ENCODE assay signal across 1 cellular context in the genomic region with DNA sequence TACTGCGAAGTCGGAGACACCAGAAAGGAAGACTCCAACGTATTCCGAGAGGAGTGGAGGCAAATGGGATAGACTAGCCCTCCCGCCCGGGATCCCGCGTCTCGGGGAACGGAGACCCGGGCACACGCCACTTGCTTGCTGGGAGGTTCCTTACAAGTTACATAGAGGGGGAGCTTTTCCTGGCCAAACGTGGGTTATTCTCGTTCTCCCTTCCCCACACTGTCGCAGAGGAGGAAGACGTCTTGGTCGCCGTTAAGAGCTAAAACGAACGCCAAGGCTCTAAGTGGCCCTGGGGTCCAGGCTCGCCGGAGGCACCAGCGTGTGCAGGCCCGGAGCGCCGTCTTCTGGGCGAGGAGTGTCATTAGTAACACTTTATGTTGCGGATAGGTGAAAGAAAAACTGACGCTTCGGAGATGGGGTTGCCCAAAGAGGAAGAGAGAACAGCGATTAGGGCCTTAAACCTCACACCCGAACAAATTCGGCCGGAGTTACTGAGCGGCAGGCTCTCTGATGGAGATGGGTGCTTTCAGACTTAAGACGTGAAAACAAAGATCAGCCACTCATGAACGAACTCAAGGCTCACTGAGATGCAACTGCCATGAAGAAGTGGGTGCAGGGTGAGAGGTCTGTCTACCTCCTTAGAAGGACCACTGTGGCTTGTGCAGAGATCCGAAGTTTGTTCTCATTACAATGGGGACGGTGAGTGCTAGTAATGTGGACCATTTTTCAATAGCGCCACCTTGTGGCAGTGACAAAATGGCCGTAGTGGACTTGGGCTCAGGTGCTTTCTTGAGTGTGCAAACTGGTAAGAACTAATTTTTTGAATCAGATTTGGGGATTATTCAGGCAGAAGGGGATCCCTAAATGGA.
TF ChIP-seq lines count a peak whose summit lies in the region.

No MANE protein-coding gene starts in this region.

TF ChIP-seq in K562, 482 proteins besides CTCF, POLR2A, EP300 and RAD21 (continued from another document and continues in another):
- TF ChIP-seq, protein P1, sequence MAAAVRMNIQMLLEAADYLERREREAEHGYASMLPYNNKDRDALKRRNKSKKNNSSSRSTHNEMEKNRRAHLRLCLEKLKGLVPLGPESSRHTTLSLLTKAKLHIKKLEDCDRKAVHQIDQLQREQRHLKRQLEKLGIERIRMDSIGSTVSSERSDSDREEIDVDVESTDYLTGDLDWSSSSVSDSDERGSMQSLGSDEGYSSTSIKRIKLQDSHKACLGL (CRISPR knock-in tag; IDR thresholded peaks at IDR 0.05; ENCODE audit: borderline replicate concordance, poor library complexity, severe bottlenecking): no peak
- TF ChIP-seq, protein P2, sequence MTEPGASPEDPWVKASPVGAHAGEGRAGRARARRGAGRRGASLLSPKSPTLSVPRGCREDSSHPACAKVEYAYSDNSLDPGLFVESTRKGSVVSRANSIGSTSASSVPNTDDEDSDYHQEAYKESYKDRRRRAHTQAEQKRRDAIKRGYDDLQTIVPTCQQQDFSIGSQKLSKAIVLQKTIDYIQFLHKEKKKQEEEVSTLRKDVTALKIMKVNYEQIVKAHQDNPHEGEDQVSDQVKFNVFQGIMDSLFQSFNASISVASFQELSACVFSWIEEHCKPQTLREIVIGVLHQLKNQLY (CRISPR knock-in tag; conservative IDR thresholded peaks at IDR 0.05): no peak
- TF ChIP-seq, protein P3, sequence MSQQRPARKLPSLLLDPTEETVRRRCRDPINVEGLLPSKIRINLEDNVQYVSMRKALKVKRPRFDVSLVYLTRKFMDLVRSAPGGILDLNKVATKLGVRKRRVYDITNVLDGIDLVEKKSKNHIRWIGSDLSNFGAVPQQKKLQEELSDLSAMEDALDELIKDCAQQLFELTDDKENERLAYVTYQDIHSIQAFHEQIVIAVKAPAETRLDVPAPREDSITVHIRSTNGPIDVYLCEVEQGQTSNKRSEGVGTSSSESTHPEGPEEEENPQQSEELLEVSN (IDR thresholded peaks at IDR 0.05; ENCODE audit: borderline replicate concordance in 1 of 2, extremely low read depth in 1 of 2, insufficient read depth in 1 of 2, insufficient read length in 1 of 2, low read depth in 1 of 2, low read length in 1 of 2, poor library complexity in 1 of 2, severe bottlenecking in 1 of 2): peak in 1 of 2 experiments; percentile 3
- TF ChIP-seq, protein P4, sequence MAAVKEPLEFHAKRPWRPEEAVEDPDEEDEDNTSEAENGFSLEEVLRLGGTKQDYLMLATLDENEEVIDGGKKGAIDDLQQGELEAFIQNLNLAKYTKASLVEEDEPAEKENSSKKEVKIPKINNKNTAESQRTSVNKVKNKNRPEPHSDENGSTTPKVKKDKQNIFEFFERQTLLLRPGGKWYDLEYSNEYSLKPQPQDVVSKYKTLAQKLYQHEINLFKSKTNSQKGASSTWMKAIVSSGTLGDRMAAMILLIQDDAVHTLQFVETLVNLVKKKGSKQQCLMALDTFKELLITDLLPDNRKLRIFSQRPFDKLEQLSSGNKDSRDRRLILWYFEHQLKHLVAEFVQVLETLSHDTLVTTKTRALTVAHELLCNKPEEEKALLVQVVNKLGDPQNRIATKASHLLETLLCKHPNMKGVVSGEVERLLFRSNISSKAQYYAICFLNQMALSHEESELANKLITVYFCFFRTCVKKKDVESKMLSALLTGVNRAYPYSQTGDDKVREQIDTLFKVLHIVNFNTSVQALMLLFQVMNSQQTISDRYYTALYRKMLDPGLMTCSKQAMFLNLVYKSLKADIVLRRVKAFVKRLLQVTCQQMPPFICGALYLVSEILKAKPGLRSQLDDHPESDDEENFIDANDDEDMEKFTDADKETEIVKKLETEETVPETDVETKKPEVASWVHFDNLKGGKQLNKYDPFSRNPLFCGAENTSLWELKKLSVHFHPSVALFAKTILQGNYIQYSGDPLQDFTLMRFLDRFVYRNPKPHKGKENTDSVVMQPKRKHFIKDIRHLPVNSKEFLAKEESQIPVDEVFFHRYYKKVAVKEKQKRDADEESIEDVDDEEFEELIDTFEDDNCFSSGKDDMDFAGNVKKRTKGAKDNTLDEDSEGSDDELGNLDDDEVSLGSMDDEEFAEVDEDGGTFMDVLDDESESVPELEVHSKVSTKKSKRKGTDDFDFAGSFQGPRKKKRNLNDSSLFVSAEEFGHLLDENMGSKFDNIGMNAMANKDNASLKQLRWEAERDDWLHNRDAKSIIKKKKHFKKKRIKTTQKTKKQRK (IDR thresholded peaks at IDR 0.05; ENCODE audit: borderline replicate concordance, low read depth, low read length): no peak; the same call in 1 of the 2 replicates
- TF ChIP-seq, protein P5, sequence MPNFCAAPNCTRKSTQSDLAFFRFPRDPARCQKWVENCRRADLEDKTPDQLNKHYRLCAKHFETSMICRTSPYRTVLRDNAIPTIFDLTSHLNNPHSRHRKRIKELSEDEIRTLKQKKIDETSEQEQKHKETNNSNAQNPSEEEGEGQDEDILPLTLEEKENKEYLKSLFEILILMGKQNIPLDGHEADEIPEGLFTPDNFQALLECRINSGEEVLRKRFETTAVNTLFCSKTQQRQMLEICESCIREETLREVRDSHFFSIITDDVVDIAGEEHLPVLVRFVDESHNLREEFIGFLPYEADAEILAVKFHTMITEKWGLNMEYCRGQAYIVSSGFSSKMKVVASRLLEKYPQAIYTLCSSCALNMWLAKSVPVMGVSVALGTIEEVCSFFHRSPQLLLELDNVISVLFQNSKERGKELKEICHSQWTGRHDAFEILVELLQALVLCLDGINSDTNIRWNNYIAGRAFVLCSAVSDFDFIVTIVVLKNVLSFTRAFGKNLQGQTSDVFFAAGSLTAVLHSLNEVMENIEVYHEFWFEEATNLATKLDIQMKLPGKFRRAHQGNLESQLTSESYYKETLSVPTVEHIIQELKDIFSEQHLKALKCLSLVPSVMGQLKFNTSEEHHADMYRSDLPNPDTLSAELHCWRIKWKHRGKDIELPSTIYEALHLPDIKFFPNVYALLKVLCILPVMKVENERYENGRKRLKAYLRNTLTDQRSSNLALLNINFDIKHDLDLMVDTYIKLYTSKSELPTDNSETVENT (CRISPR knock-in tag; IDR thresholded peaks at IDR 0.05): 0 out of 2 replicates have a peak, but pooled peaks have one; percentile 9
- TF ChIP-seq HOXB6 (CRISPR knock-in tag; IDR thresholded peaks at IDR 0.05; ENCODE audit: borderline replicate concordance) (0 out of 2 replicates have a peak, but pooled peaks have one; percentile 47), SMAD4 (CRISPR knock-in tag; conservative IDR thresholded peaks at IDR 0.05) (0 out of 2 replicates have a peak, but pooled peaks have one; percentile 33), CTBP1 (IDR thresholded peaks at IDR 0.05; ENCODE audit: borderline replicate concordance) (peak; percentile 82), RBM15 (IDR thresholded peaks at IDR 0.05; ENCODE audit: insufficient read depth, low read length) (no peak), SETDB1 (IDR thresholded peaks at IDR 0.05; ENCODE audit: low read length) (no peak), ILF3 (IDR thresholded peaks at IDR 0.05; ENCODE audit: borderline replicate concordance) (no peak; the same call in 1 of the 2 replicates), L3MBTL2 (IDR thresholded peaks at IDR 0.05) (peak; percentile 57), FOS (IDR thresholded peaks at IDR 0.05; ENCODE audit: extremely low read depth, insufficient read length) (no peak), ZNF780A (CRISPR knock-in tag; IDR thresholded peaks at IDR 0.05) (no peak), ETV6 (IDR thresholded peaks at IDR 0.05; ENCODE audit: borderline replicate concordance in 1 of 2, low read depth in 2 of 2, low read length in 1 of 2) (no peak), ETV6 (CRISPR knock-in tag; IDR thresholded peaks at IDR 0.05; ENCODE audit: borderline replicate concordance) (no peak), DMBX1 (CRISPR knock-in tag; IDR thresholded peaks at IDR 0.05; ENCODE audit: borderline replicate concordance) (no peak), CEBPG (CRISPR knock-in tag; IDR thresholded peaks at IDR 0.05) (no peak), CEBPG (tag; conservative IDR thresholded peaks at IDR 0.05 in 1 of 2, IDR thresholded peaks at IDR 0.05 in 1 of 2) (no peak), FOXA3 (CRISPR knock-in tag; conservative IDR thresholded peaks at IDR 0.05 in 1 of 2, IDR thresholded peaks at IDR 0.05 in 1 of 2) (no peak; a peak in 1 of 4 replicates), ZNF57 (CRISPR knock-in tag; IDR thresholded peaks at IDR 0.05) (no peak), TAF9B (IDR thresholded peaks at IDR 0.05; ENCODE audit: partially characterized antibody) (no peak)
- TF ChIP-seq, protein P6, sequence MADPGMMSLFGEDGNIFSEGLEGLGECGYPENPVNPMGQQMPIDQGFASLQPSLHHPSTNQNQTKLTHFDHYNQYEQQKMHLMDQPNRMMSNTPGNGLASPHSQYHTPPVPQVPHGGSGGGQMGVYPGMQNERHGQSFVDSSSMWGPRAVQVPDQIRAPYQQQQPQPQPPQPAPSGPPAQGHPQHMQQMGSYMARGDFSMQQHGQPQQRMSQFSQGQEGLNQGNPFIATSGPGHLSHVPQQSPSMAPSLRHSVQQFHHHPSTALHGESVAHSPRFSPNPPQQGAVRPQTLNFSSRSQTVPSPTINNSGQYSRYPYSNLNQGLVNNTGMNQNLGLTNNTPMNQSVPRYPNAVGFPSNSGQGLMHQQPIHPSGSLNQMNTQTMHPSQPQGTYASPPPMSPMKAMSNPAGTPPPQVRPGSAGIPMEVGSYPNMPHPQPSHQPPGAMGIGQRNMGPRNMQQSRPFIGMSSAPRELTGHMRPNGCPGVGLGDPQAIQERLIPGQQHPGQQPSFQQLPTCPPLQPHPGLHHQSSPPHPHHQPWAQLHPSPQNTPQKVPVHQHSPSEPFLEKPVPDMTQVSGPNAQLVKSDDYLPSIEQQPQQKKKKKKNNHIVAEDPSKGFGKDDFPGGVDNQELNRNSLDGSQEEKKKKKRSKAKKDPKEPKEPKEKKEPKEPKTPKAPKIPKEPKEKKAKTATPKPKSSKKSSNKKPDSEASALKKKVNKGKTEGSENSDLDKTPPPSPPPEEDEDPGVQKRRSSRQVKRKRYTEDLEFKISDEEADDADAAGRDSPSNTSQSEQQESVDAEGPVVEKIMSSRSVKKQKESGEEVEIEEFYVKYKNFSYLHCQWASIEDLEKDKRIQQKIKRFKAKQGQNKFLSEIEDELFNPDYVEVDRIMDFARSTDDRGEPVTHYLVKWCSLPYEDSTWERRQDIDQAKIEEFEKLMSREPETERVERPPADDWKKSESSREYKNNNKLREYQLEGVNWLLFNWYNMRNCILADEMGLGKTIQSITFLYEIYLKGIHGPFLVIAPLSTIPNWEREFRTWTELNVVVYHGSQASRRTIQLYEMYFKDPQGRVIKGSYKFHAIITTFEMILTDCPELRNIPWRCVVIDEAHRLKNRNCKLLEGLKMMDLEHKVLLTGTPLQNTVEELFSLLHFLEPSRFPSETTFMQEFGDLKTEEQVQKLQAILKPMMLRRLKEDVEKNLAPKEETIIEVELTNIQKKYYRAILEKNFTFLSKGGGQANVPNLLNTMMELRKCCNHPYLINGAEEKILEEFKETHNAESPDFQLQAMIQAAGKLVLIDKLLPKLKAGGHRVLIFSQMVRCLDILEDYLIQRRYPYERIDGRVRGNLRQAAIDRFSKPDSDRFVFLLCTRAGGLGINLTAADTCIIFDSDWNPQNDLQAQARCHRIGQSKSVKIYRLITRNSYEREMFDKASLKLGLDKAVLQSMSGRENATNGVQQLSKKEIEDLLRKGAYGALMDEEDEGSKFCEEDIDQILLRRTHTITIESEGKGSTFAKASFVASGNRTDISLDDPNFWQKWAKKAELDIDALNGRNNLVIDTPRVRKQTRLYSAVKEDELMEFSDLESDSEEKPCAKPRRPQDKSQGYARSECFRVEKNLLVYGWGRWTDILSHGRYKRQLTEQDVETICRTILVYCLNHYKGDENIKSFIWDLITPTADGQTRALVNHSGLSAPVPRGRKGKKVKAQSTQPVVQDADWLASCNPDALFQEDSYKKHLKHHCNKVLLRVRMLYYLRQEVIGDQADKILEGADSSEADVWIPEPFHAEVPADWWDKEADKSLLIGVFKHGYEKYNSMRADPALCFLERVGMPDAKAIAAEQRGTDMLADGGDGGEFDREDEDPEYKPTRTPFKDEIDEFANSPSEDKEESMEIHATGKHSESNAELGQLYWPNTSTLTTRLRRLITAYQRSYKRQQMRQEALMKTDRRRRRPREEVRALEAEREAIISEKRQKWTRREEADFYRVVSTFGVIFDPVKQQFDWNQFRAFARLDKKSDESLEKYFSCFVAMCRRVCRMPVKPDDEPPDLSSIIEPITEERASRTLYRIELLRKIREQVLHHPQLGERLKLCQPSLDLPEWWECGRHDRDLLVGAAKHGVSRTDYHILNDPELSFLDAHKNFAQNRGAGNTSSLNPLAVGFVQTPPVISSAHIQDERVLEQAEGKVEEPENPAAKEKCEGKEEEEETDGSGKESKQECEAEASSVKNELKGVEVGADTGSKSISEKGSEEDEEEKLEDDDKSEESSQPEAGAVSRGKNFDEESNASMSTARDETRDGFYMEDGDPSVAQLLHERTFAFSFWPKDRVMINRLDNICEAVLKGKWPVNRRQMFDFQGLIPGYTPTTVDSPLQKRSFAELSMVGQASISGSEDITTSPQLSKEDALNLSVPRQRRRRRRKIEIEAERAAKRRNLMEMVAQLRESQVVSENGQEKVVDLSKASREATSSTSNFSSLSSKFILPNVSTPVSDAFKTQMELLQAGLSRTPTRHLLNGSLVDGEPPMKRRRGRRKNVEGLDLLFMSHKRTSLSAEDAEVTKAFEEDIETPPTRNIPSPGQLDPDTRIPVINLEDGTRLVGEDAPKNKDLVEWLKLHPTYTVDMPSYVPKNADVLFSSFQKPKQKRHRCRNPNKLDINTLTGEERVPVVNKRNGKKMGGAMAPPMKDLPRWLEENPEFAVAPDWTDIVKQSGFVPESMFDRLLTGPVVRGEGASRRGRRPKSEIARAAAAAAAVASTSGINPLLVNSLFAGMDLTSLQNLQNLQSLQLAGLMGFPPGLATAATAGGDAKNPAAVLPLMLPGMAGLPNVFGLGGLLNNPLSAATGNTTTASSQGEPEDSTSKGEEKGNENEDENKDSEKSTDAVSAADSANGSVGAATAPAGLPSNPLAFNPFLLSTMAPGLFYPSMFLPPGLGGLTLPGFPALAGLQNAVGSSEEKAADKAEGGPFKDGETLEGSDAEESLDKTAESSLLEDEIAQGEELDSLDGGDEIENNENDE (IDR thresholded peaks at IDR 0.05; ENCODE audit: low read depth, low read length): no peak
- TF ChIP-seq, protein P7, sequence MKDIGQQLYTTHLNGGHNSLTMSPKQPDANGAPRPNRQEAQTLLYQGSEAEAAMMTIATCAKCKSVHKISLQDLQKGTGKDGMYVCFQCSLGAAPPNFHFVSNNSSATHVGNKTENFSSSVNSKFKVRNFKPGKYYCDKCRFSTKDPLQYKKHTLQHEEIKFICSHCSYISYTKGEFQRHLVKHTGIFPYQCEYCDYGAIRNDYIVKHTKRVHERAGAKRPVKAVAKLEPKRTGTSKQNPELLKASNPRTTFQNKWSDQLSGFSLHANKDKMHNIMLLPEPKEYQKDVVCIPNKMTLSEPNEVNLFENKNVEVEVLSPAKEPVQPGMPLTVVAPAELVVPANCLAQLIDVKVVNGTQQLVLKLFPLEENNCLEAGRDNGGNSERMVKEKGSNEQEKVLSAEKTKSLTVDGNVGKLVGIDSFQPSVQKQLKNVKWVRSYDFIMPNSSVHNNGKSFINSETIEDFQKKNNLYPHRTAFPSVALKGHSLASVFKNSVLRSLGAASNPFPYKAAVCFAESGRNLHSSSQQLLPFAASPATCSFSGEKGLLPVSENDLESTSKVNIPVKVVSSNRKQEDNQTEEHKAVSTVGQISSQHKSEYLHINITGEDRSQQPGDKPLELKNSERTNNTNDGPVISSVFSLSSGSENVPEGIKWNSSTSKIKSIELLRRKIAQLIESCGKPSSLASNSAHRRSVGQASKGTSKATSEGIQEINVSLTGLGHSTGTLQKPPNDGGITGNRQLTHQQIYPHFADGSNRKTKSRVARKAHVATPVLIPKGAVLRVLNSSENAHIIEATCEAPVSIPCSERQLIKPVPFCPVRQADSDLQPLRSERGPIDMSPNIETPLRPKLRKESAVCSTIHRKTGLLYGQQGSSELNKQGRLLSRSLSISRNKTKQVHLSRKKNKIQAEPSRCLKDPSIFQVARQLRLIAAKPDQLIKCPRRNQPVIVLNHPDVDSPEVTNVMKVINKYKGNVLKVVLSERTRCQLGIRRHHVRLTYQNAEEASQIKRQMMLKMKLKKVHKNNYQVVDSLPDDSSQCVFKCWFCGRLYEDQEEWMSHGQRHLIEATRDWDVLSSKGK (CRISPR knock-in tag; IDR thresholded peaks at IDR 0.05): no peak
